ENCODE assay signal across 8 cellular contexts in genomic region chr12:96241484-96242256, GRCh38. TPM values are rescaled to one million over a fixed set of nuclear protein-coding genes. Genes with fewer than 3 reads are reported as not detected.
DNase-seq lines count a peak whose midpoint lies in the region; ATAC-seq and TF ChIP-seq lines count a peak whose summit lies in the region.

No MANE protein-coding gene starts in this region.

- peaks cover 25% of the 10 kb centered on the region for H3K4me1 Mint-ChIP-seq in MCF 10A (ENCODE audit: insufficient read depth, unreplicated experiment)

- no peak for TF ChIP-seq CTCF in breast epithelium (IDR thresholded peaks at IDR 0.05)
- no peak for TF ChIP-seq CTCF in MCF 10A (IDR thresholded peaks at IDR 0.05; ENCODE audit: unreplicated experiment)
- no peak for TF ChIP-seq CTCF in cardiac fibroblast (IDR thresholded peaks at IDR 0.05; ENCODE audit: low read depth, low read length)
- no peak for TF ChIP-seq CTCF in thoracic aorta (IDR thresholded peaks at IDR 0.05)

- DNase-seq in breast epithelium (ENCODE audit: low spot score in 2 of 2) (no peak), MCF 10A (ENCODE audit: unreplicated experiment) (no peak), cardiac fibroblast (ENCODE audit: low read depth in 2 of 2) (peak; percentile 71 to 83), thoracic aorta (ENCODE audit: low spot score) (peak; percentile 39), NCI-H187 treated with DMSO at 0.1 percent for 48 hours (lab: John Stamatoyannopoulos, UW) (no peak), medulla oblongata (ENCODE audit: extremely low spot score) (no peak), GM19238 (ENCODE audit: insufficient read length, low spot score) (no peak)

- peaks cover 39% of the 10 kb centered on the region for H3K36me3 Mint-ChIP-seq in MCF 10A (ENCODE audit: insufficient read depth, unreplicated experiment)

- peaks cover 10% of the 10 kb centered on the region in 2 donors for H3K4me1 ChIP-seq in breast epithelium
- H3K4me1 ChIP-seq in muscle layer of duodenum (ENCODE audit: control insufficient read depth in 1 of 2, insufficient read depth in 2 of 2, low read length in 2 of 2) = peaks cover 32 to 46% of the 10 kb centered on the region in 2 donors
- H3K4me1 ChIP-seq in thoracic aorta (ENCODE audit: control insufficient read depth in 1 of 2, low read depth in 2 of 2) = peaks cover 21 to 22% of the 10 kb centered on the region in 2 donors

- intact Hi-C loops in breast epithelium (cut with DNase I; ENCODE audit: low total_unique reads) (no loop called here), MCF 10A (cut with micrococcal nuclease) (no loop called here)

- ATAC-seq in thoracic aorta (ENCODE audit: insufficient number of reproducible peaks, low FRiP score, low read depth) = no peak

- POLR2A ChIA-PET in MCF 10A (lab: Yijun Ruan, JAX) = interaction anchor here (0.6 to 1.5 kb wide), 2 partner anchors 22 to 206 kb away, joined by 3 to 6 read pairs; partner anchors contain the start of gene LTA4H

- no peak for TF ChIP-seq POLR2A in breast epithelium (IDR thresholded peaks at IDR 0.05)

- H3K27me3 ChIP-seq in breast epithelium (no peaks in the 10 kb centered on the region), muscle layer of duodenum (ENCODE audit: low read depth, low read length) (no peaks in the 10 kb centered on the region), thoracic aorta (replicated peaks; ENCODE audit: insufficient read depth) (no peaks in the 10 kb centered on the region)

- H3K9me3 Mint-ChIP-seq in MCF 10A (ENCODE audit: unreplicated experiment) = no peaks in the 10 kb centered on the region

- no peak overlapping the region for H3K27ac Mint-ChIP-seq in MCF 10A (ENCODE audit: low read depth, unreplicated experiment)

- H3K4me3 ChIP-seq in breast epithelium (no peak overlapping the region), cardiac fibroblast (replicated peaks in 1 of 2; ENCODE audit: low read depth in 2 of 2, low read length in 2 of 2) (no peak overlapping the region), muscle layer of duodenum (ENCODE audit: low read depth in 1 of 2, low read length in 2 of 2) (peak overlapping the region in 1 of 2 donors; percentile 30), thoracic aorta (no peak overlapping the region)

- CTCF ChIA-PET in MCF 10A (lab: Yijun Ruan, JAX) = interaction anchor here (0.6 to 1.4 kb wide), 3 partner anchors 28 to 667 kb away, joined by 3 to 4 read pairs (median 4); no protein-coding TSS in a partner anchor

- no TSS peak for BruUV-seq in MCF 10A (replicated peaks; lab: Mats Ljungman, UMichigan)

- peak overlapping the region; percentile 60 to 90 for H3K27ac ChIP-seq in breast epithelium
- peak overlapping the region; percentile 93 for H3K27ac ChIP-seq in muscle layer of duodenum (ENCODE audit: low read length)
- H3K27ac ChIP-seq in thoracic aorta = no peak overlapping the region

- no peaks in the 10 kb centered on the region for H3K9me3 ChIP-seq in breast epithelium
- no peaks in the 10 kb centered on the region for H3K9me3 ChIP-seq in muscle layer of duodenum (ENCODE audit: control insufficient read depth in 1 of 2, low read length in 2 of 2)
- no peaks in the 10 kb centered on the region for H3K9me3 ChIP-seq in thoracic aorta

- no peak overlapping the region for H3K4me3 Mint-ChIP-seq in MCF 10A (ENCODE audit: unreplicated experiment)

- H3K27me3 Mint-ChIP-seq in MCF 10A (ENCODE audit: insufficient read depth, unreplicated experiment) = no peaks in the 10 kb centered on the region

- H3K36me3 ChIP-seq in breast epithelium (no peaks in the 10 kb centered on the region), muscle layer of duodenum (ENCODE audit: control insufficient read depth in 1 of 2, insufficient read depth in 2 of 2, low read length in 2 of 2) (peaks cover under 1 to 2% of the 10 kb centered on the region in 2 donors), thoracic aorta (no peaks in the 10 kb centered on the region)

RNA-seq across cellular contexts. Expression of gene ELK3, which starts 47.5 kb away (rescaled TPM):
- total RNA-seq in breast epithelium (10 to 100 TPM; 13.9 to 28.5 (median 16.5) TPM), MCF 10A (2022) (50.1 and 53.2 TPM in 2 replicates), thoracic aorta (10 to 100 TPM; 19.9 to 40.6 TPM)

Comparison
In these comparisons a context has a peak if more than half of its experiments do, and no peak if none do; other contexts are left out.
1. DNase-seq: peak in cardiac fibroblast (2 of 2) and thoracic aorta (single experiment); none in breast epithelium (0 of 2), MCF 10A (single experiment), NCI-H187 treated with DMSO at 0.1 percent for 48 hours (single experiment), medulla oblongata (single experiment) and GM19238 (single experiment).
2. H3K27ac ChIP-seq: peak in breast epithelium (2 of 2) and muscle layer of duodenum (single experiment); none in thoracic aorta (0 of 2).